In genomic region chr15:72481015-72481659, GRCh38 we compare ENCODE assay signal across 21 cellular contexts. TPM values are rescaled to one million over a fixed set of nuclear protein-coding genes. Genes with fewer than 3 reads are reported as not detected.
A peak's percentile ranks its signal among the peaks of the same experiment; 100 is the strongest.
DNase-seq lines count a peak whose midpoint lies in the region; ATAC-seq, FAIRE-seq and TF ChIP-seq lines count a peak whose summit lies in the region.
"Had no signal": no experiment of that assay in that cellular context is flagged by ENCODE, and none has a peak within 500 bp of the region (broad histone marks: within the 10 kb centered on the region; RNA-seq: fewer than 3 reads in every experiment).

No MANE protein-coding gene starts in this region.

- H3K27ac Mint-ChIP-seq in activated T-cell treated with anti-CD3 and anti-CD28 coated beads, Interleukin-2, amount 50 U/mL, for 24 hours, result peak overlapping the region; percentile 61

- no peak overlapping the region for H3K14ac ChIP-seq in IMR-90 (replicated peaks; ENCODE audit: low read depth, low read length)

- peaks cover 87% of the 10 kb centered on the region for H3K36me3 Mint-ChIP-seq in activated T-cell treated with anti-CD3 and anti-CD28 coated beads, Interleukin-2, amount 50 U/mL, for 24 hours (ENCODE audit: low read depth)

- H2BK120ac ChIP-seq in IMR-90 (ENCODE audit: low read depth, low read length), result no peak overlapping the region

- no CpG with 5 or more reads among the region's 3 CpGs for WGBS in IMR-90 (ENCODE audit: extremely low coverage in 2 of 2, insufficient read length in 1 of 2), 2 experiments
- WGBS in psoas muscle, 3 donors, result 28 to 50% (median 36%) methylated on average over 3 of the region's 3 CpGs

- no peak overlapping the region for H3K4me3 ChIP-seq in IMR-90 (ENCODE audit: insufficient read depth, low read depth, low read length)
- no peak overlapping the region for H3K4me3 ChIP-seq in bronchial epithelial cell (ENCODE audit: low read depth, low read length)
- no peak overlapping the region for H3K4me3 ChIP-seq in psoas muscle
- H3K4me3 ChIP-seq: prostate gland, spleen, transverse colon had no signal

- H4K5ac ChIP-seq in IMR-90 (ENCODE audit: low read depth, low read length), result no peak overlapping the region

- H3K9me3 ChIP-seq in IMR-90 (ENCODE audit: control insufficient read depth, insufficient read depth, low read length), result no peaks in the 10 kb centered on the region
- no peaks in the 10 kb centered on the region for H3K9me3 ChIP-seq in psoas muscle
- H3K9me3 ChIP-seq: prostate gland, transverse colon had no signal

- peaks cover 88% of the 10 kb centered on the region for H4K20me1 ChIP-seq in IMR-90 (ENCODE audit: insufficient read depth, low read length)

- no peaks in the 10 kb centered on the region for H3K27me3 Mint-ChIP-seq in activated T-cell treated with anti-CD3 and anti-CD28 coated beads, Interleukin-2, amount 50 U/mL, for 24 hours

- no peak overlapping the region for H3K4me2 ChIP-seq in IMR-90 (ENCODE audit: low read depth, low read length)

- FAIRE-seq in bronchial epithelial cell (lab: Jason Lieb, UNC), result no peak
- FAIRE-seq: islet of Langerhans had no signal

- BruUV-seq in IMR-90 (replicated peaks; lab: Mats Ljungman, UMichigan), result no TSS peak

- ATAC-seq in IMR-90 (ENCODE audit: low read depth), result no peak
- ATAC-seq in psoas muscle, result peak; percentile 86 to 93 (median 88)
- no peak for ATAC-seq in HG02759 (IDR thresholded peaks at IDR 0.05; ENCODE audit: unreplicated experiment)

- no peak overlapping the region for H3K4ac ChIP-seq in IMR-90 (ENCODE audit: low read depth, low read length)

- no peak for TF ChIP-seq RAD21 in IMR-90 (IDR thresholded peaks at IDR 0.05; ENCODE audit: low read length)

- dilution Hi-C loops in IMR-90 (cut with HindIII; ENCODE audit: low sequenced_read_pairs, unreplicated experiment), result no loop called here

- H2AFZ ChIP-seq in IMR-90 (replicated peaks; ENCODE audit: low read length, poor library complexity), result no peak overlapping the region

- no peak for DNase-seq in activated T-cell treated with anti-CD3 and anti-CD28 coated beads, Interleukin-2, amount 50 U/mL, for 24 hours
- no peak for DNase-seq in activated T-cell treated with anti-CD3 and anti-CD28 coated beads, Interleukin-2, amount 50 U/mL, for 1 hour
- no peak for DNase-seq in IMR-90
- peak; percentile 20 for DNase-seq in bronchial epithelial cell (ENCODE audit: low read depth)
- DNase-seq in psoas muscle, result peak; percentile 54 to 84
- no peak for DNase-seq in NCI-H2171 (lab: John Stamatoyannopoulos, UW)
- no peak for DNase-seq in GDM1 (lab: John Stamatoyannopoulos, UW)
- DNase-seq: ACHN; activated CD4-positive, alpha-beta T cell treated with anti-CD3 and anti-CD28 coated beads, Interleukin-2, amount 50 U/mL, for 1 hour; cerebellar nuclear complex; DMS79; effector memory CD4-positive, alpha-beta T cell; NCI-H1436; NCI-H2171 treated with DMSO at 0.1 percent for 48 hours; spleen; transverse colon had no signal

- H3K4me1 Mint-ChIP-seq in activated T-cell treated with anti-CD3 and anti-CD28 coated beads, Interleukin-2, amount 50 U/mL, for 24 hours (ENCODE audit: low read depth), result peaks cover 84% of the 10 kb centered on the region

- H3K56ac ChIP-seq in IMR-90 (ENCODE audit: extremely low read depth, insufficient read depth, low read length), result no peak overlapping the region

- no peak overlapping the region for H3K18ac ChIP-seq in IMR-90 (ENCODE audit: low read depth, low read length)

- H3K4me3 Mint-ChIP-seq in activated T-cell treated with anti-CD3 and anti-CD28 coated beads, Interleukin-2, amount 50 U/mL, for 24 hours, result no peak overlapping the region
- H3K4me3 Mint-ChIP-seq: CD14-positive monocyte had no signal

- H3K9me1 ChIP-seq in IMR-90 (ENCODE audit: insufficient read depth, low read length), result 0 out of 2 replicates have a peak, but pooled peaks cover 5% of the 10 kb centered on the region

- H3K9ac ChIP-seq in IMR-90 (ENCODE audit: low read depth, low read length), result no peak overlapping the region

- no peaks in the 10 kb centered on the region for H3K27me3 ChIP-seq in IMR-90 (ENCODE audit: control insufficient read depth, insufficient read depth, low read length)
- H3K27me3 ChIP-seq in bronchial epithelial cell (ENCODE audit: control insufficient read depth, insufficient read depth, low read length), result no peaks in the 10 kb centered on the region
- no peaks in the 10 kb centered on the region for H3K27me3 ChIP-seq in psoas muscle (ENCODE audit: insufficient read depth in 3 of 3, low read length in 2 of 3)
- H3K27me3 ChIP-seq: spleen, transverse colon had no signal

- peaks cover 4 to 45% of the 10 kb centered on the region in 2 experiments; a peak in 3 of 4 replicates for H3K79me1 ChIP-seq in IMR-90 (ENCODE audit: low read depth in 1 of 2, low read length in 2 of 2)

- no peak overlapping the region for H4K8ac ChIP-seq in IMR-90 (ENCODE audit: low read depth in 2 of 2, low read length in 2 of 2)

- TF ChIP-seq CTCF in IMR-90 (conservative IDR thresholded peaks at IDR 0.05; ENCODE audit: low read depth, low read length) (no peak), bronchial epithelial cell (IDR thresholded peaks at IDR 0.05; ENCODE audit: insufficient read depth, low read length, severe bottlenecking) (no peak), psoas muscle (IDR thresholded peaks at IDR 0.05) (no peak)

- in situ Hi-C loops in IMR-90 (cut with MboI; ENCODE audit: low sequenced_read_pairs), result no loop called here

- H2AK9ac ChIP-seq in IMR-90 (replicated peaks; ENCODE audit: low read depth, low read length, poor library complexity), result no peak overlapping the region

- no peak overlapping the region for H2BK5ac ChIP-seq in IMR-90 (ENCODE audit: low read depth, low read length, poor library complexity, severe bottlenecking)

- H2AK5ac ChIP-seq in IMR-90 (ENCODE audit: low read depth, low read length), result no peak overlapping the region

- H2BK15ac ChIP-seq in IMR-90 (ENCODE audit: low read depth, low read length), result no peak overlapping the region

- H3K27ac ChIP-seq in IMR-90 (ENCODE audit: insufficient read depth, low read length), result no peak overlapping the region
- peak overlapping the region; percentile 61 for H3K27ac ChIP-seq in psoas muscle
- H3K27ac ChIP-seq: prostate gland, spleen, transverse colon had no signal

- no peak overlapping the region for H2BK20ac ChIP-seq in IMR-90 (ENCODE audit: low read depth, low read length)

- CTCF ChIA-PET in IMR-90 (lab: Yijun Ruan, JAX), result no interaction called here

- no peaks in the 10 kb centered on the region for H3K9me3 Mint-ChIP-seq in activated T-cell treated with anti-CD3 and anti-CD28 coated beads, Interleukin-2, amount 50 U/mL, for 24 hours
- H3K9me3 Mint-ChIP-seq: nephron had no signal

- H3K4me1 ChIP-seq in IMR-90 (ENCODE audit: control insufficient read depth, insufficient read depth, low read length), result peaks cover 3% of the 10 kb centered on the region
- peaks cover 63% of the 10 kb centered on the region for H3K4me1 ChIP-seq in psoas muscle

- POLR2A ChIA-PET in IMR-90 (lab: Charles Lee; ENCODE audit: unreplicated experiment), result no interaction called here

- peaks cover 10% of the 10 kb centered on the region for H3K36me3 ChIP-seq in IMR-90 (ENCODE audit: control insufficient read depth, insufficient read depth, low read length)
- peaks cover 2% of the 10 kb centered on the region for H3K36me3 ChIP-seq in bronchial epithelial cell (ENCODE audit: control insufficient read depth, insufficient read depth, low read length)
- H3K36me3 ChIP-seq in psoas muscle (ENCODE audit: insufficient read depth in 1 of 2, low read depth in 1 of 2), result peaks cover 0 to 3% of the 10 kb centered on the region in 2 donors
- H3K36me3 ChIP-seq: prostate gland had no signal

- no peak for TF ChIP-seq POLR2A in IMR-90 (IDR thresholded peaks at IDR 0.05; ENCODE audit: low read depth, low read length)

- intact Hi-C loops in IMR-90 (cut with micrococcal nuclease) (no loop called here), psoas muscle (cut with DNase I) (no loop called here)

- no peak overlapping the region for H4K91ac ChIP-seq in IMR-90 (ENCODE audit: insufficient read depth, low read depth, low read length)

- no peak overlapping the region for H3K23ac ChIP-seq in IMR-90 (ENCODE audit: low read depth, low read length)

TF ChIP-seq in IMR-90, 13 proteins besides CTCF, POLR2A, EP300 and RAD21:
- TF ChIP-seq MAFK (IDR thresholded peaks at IDR 0.05; ENCODE audit: low read depth, low read length) (peak; percentile 13; the same call in 1 of the 2 replicates), BHLHE40 (IDR thresholded peaks at IDR 0.05; ENCODE audit: low read depth, low read length) (no peak)

RNA-seq across cellular contexts. Expression of gene ARIH1, which starts 7.0 kb away (rescaled TPM):
- 41.2 and 41.9 TPM in 2 replicates for total RNA-seq in IMR-90 (2012; rRNA removed)
- polyA plus RNA-seq in IMR-90 (2012; rRNA removed), result 24.0 and 25.5 TPM in 2 replicates
- 17.1 and 21.0 TPM in 2 replicates for polyA plus RNA-seq in IMR-90 (2012; cell fraction: cytosol; rRNA removed)
- 26.6 and 79.4 TPM in 2 replicates for polyA plus RNA-seq in IMR-90 (2012; cell fraction: nucleus; rRNA removed; ENCODE audit: low replicate concordance)
- total RNA-seq in bronchial epithelial cell, result 24.7 and 41.7 TPM in 2 replicates
- total RNA-seq in psoas muscle, result 100 to 1,000 TPM; 181 to 253 (median 204) TPM
- polyA plus RNA-seq in psoas muscle, result 10 to 100 TPM; 35.6 to 75.6 (median 43.8) TPM

Comparison
In these comparisons a context has a peak if more than half of its experiments do, and no peak if none do; other contexts are left out.
1. DNase-seq: peak in bronchial epithelial cell (single experiment) and psoas muscle (2 of 2); none in activated T-cell treated with anti-CD3 and anti-CD28 coated beads, Interleukin-2, amount 50 U/mL, for 24 hours (single experiment), activated T-cell treated with anti-CD3 and anti-CD28 coated beads, Interleukin-2, amount 50 U/mL, for 1 hour (single experiment), IMR-90 (single experiment), NCI-H2171 (single experiment) and GDM1 (single experiment).
2. ATAC-seq: peak in psoas muscle (4 of 4); none in IMR-90 (single experiment) and HG02759 (single experiment).